In the genomic region with DNA sequence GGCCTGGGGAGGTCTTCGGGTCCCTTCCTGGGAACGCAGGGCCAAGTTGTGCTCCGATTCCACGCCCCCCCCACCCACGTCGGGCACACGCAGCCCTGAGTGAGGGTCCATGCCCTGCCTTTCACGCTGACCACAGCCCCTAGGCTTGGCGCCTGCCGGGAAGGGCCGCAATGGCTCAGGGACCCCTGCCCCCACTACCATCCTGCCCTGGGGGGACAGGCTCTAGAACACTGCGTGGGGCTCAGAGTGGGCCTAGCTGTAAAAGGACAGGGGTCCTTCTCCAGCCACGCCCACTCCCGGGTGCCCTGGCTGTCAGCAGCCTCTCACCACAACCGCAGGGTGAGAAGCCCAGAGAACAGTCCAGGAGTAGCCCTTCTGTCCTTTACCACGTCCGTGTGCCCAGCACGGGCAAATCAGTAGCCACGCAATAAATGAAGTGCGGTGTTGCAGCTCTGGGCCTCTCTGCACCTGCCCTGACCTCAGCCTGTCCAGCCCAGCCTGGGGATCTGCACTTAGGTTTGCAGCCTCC, we compare ENCODE assay signal across 8 cellular contexts. TPM values are rescaled to one million over a fixed set of nuclear protein-coding genes. Genes with fewer than 3 reads are reported as not detected.
A peak's percentile ranks its signal among the peaks of the same experiment; 100 is the strongest.
DNase-seq lines count a peak whose midpoint lies in the region; ATAC-seq and TF ChIP-seq lines count a peak whose summit lies in the region.

No MANE protein-coding gene starts in this region.

- H3K27me3 ChIP-seq in SU-DHL-6 (ENCODE audit: low read length): no peaks in the 10 kb centered on the region
- peaks cover 0 to 15% (median 5%) of the 10 kb centered on the region in 3 donors for H3K27me3 ChIP-seq in psoas muscle (ENCODE audit: insufficient read depth in 3 of 3, low read length in 2 of 3)

- H3K4me3 ChIP-seq in GM12865 (ENCODE audit: low read depth, low read length): peak overlapping the region; percentile 47
- peak overlapping the region; percentile 33 for H3K4me3 ChIP-seq in SU-DHL-6 (ENCODE audit: insufficient read depth, low read length, poor library complexity, severe bottlenecking)
- peak overlapping the region; percentile 49 for H3K4me3 ChIP-seq in fibroblast of villous mesenchyme (ENCODE audit: low read depth, low read length)
- H3K4me3 ChIP-seq in psoas muscle: peak overlapping the region; percentile 66

- no peaks in the 10 kb centered on the region for H3K9me2 ChIP-seq in SU-DHL-6 (replicated peaks; ENCODE audit: insufficient read depth, low read length)

- peak overlapping the region; percentile 44; the same call in 1 of the 2 replicates for H3K9ac ChIP-seq in SU-DHL-6 (ENCODE audit: low read length)

- peak overlapping the region; percentile 57 for H3K4me2 ChIP-seq in SU-DHL-6 (ENCODE audit: low read depth, low read length, poor library complexity, severe bottlenecking)

- DNase-seq in GM12865 (ENCODE audit: low read depth) (no peak), fibroblast of villous mesenchyme (ENCODE audit: low read depth) (no peak), psoas muscle (no peak), AG08395 (ENCODE audit: low spot score) (no peak), GM10248 (ENCODE audit: extremely low spot score) (no peak)

- H3K36me3 ChIP-seq in SU-DHL-6 (ENCODE audit: low read length): no peaks in the 10 kb centered on the region
- H3K36me3 ChIP-seq in psoas muscle (ENCODE audit: insufficient read depth in 1 of 2, low read depth in 1 of 2): no peaks in the 10 kb centered on the region

- H3K9me3 ChIP-seq in SU-DHL-6 (ENCODE audit: insufficient read depth, low read length) (no peaks in the 10 kb centered on the region), psoas muscle (no peaks in the 10 kb centered on the region)

- H2AFZ ChIP-seq in SU-DHL-6 (ENCODE audit: low read depth, low read length, severe bottlenecking): peak overlapping the region; percentile 30

- no peaks in the 10 kb centered on the region; the same call in 1 of the 2 replicates for H3F3A ChIP-seq in SU-DHL-6 (ENCODE audit: insufficient read depth)

- H3K79me2 ChIP-seq in SU-DHL-6 (ENCODE audit: insufficient read depth, low read length): no peaks in the 10 kb centered on the region

- peak in 3 of 4 donors; percentile 11 to 35 (median 30) for ATAC-seq in psoas muscle
- ATAC-seq in GM21360 (IDR thresholded peaks at IDR 0.05; ENCODE audit: unreplicated experiment): no peak
- no peak for ATAC-seq in HG03159 (IDR thresholded peaks at IDR 0.05; ENCODE audit: unreplicated experiment)

- H3K4me1 ChIP-seq in psoas muscle: peaks cover 4% of the 10 kb centered on the region

- POLR2A ChIA-PET in GM10248 (lab: Yijun Ruan, JAX): no interaction called here

- TF ChIP-seq CTCF in GM12865 (IDR thresholded peaks at IDR 0.05; ENCODE audit: insufficient read depth, low read depth, low read length, missing control alignments): no peak
- TF ChIP-seq CTCF in SU-DHL-6 (IDR thresholded peaks at IDR 0.05; ENCODE audit: insufficient read depth, low read length, poor library complexity, severe bottlenecking): no peak
- TF ChIP-seq CTCF in fibroblast of villous mesenchyme (IDR thresholded peaks at IDR 0.05; ENCODE audit: insufficient read depth, low read depth, low read length): no peak
- no peak for TF ChIP-seq CTCF in psoas muscle (IDR thresholded peaks at IDR 0.05)
- TF ChIP-seq CTCF in GM10248 (IDR thresholded peaks at IDR 0.05; ENCODE audit: control extremely low read depth, extremely low read depth, low read depth, missing control alignments): no peak

- intact Hi-C loops in psoas muscle (cut with DNase I): no loop called here

- H4K20me1 ChIP-seq in SU-DHL-6 (ENCODE audit: low read depth, low read length): no peaks in the 10 kb centered on the region

- 28 to 46% (median 29%) methylated on average over 15 to 20 of the region's 20 CpGs for WGBS in psoas muscle, 3 donors

- CTCF ChIA-PET in GM10248 (lab: Yijun Ruan, JAX): no interaction called here

- H3K27ac ChIP-seq in SU-DHL-6 (ENCODE audit: low read depth, low read length): no peak overlapping the region
- no peak overlapping the region for H3K27ac ChIP-seq in psoas muscle

RNA-seq across cellular contexts. Expression of gene GPR68, which starts 9.4 kb away (rescaled TPM):
- total RNA-seq in fibroblast of villous mesenchyme (0.86 and 2.9 TPM in 2 replicates), psoas muscle (under 1 TPM; 0.08 to 0.27 (median 0.18) TPM)
- polyA plus RNA-seq in psoas muscle: under 1 TPM in 2 of 3 donors, not detected in 1; 0.03 to 0.15 TPM

Comparison
In these comparisons a context has a peak if more than half of its experiments do, and no peak if none do; other contexts are left out.
1. ATAC-seq: peak in psoas muscle (3 of 4); none in GM21360 (single experiment) and HG03159 (single experiment).
2. Peak in every context shown above with its lines, with median percentiles within 50 percentile points of each other: H3K4me3 ChIP-seq.